1 cellular context compared by ENCODE assay signal in the genomic region with DNA sequence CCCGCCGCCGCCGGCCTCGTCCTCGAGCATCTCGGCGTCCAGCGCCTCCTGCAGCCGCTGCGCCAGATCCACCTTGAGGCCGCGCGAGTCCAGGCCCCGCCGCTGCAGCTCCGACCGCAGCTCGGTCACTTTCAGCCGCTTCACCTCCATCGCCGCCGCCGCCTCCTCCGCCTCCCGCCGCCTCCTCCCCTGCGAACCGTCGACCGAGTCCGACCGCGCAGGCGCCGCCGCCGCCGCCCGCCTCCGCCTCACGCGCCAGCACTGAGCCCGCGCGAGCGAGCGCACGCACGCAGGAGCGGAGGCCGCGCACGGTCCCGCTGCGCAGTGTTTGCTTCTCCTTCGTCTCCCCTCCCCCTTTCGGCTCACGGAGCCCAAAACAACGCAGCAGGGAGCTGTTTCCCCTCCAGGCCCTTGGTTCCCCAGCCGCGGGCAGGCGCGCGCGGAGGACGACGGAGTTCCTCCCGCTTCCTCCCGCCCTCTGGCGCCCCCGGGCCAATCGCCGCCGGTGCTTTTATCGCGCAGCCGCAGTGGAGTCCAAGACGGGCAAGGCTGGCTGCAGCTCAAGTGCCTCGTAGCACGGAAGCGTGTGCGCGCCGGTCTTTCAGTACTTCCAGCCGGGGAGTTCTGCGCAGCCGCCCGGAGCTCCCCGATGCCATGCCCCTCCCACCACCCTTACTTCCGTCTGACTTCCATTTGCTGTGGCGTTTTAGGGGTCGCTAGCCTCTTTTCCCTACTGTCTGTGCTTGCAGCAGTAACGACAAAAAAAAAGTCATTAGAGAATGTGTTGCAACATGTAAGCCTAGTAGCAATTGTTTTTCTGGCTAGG.
A peak's percentile ranks its signal among the peaks of the same experiment; 100 is the strongest.
TF ChIP-seq lines count a peak whose summit lies in the region.

TSS of gene HNRNPUL2 (minus strand) at position 451 of the 826 bp plus-strand sequence. CDS start at position 150, 301 bp downstream.

TF ChIP-seq in HepG2, 621 proteins besides CTCF, POLR2A, EP300 and RAD21 (continued from another document and continues in another):
- TF ChIP-seq, protein P1, sequence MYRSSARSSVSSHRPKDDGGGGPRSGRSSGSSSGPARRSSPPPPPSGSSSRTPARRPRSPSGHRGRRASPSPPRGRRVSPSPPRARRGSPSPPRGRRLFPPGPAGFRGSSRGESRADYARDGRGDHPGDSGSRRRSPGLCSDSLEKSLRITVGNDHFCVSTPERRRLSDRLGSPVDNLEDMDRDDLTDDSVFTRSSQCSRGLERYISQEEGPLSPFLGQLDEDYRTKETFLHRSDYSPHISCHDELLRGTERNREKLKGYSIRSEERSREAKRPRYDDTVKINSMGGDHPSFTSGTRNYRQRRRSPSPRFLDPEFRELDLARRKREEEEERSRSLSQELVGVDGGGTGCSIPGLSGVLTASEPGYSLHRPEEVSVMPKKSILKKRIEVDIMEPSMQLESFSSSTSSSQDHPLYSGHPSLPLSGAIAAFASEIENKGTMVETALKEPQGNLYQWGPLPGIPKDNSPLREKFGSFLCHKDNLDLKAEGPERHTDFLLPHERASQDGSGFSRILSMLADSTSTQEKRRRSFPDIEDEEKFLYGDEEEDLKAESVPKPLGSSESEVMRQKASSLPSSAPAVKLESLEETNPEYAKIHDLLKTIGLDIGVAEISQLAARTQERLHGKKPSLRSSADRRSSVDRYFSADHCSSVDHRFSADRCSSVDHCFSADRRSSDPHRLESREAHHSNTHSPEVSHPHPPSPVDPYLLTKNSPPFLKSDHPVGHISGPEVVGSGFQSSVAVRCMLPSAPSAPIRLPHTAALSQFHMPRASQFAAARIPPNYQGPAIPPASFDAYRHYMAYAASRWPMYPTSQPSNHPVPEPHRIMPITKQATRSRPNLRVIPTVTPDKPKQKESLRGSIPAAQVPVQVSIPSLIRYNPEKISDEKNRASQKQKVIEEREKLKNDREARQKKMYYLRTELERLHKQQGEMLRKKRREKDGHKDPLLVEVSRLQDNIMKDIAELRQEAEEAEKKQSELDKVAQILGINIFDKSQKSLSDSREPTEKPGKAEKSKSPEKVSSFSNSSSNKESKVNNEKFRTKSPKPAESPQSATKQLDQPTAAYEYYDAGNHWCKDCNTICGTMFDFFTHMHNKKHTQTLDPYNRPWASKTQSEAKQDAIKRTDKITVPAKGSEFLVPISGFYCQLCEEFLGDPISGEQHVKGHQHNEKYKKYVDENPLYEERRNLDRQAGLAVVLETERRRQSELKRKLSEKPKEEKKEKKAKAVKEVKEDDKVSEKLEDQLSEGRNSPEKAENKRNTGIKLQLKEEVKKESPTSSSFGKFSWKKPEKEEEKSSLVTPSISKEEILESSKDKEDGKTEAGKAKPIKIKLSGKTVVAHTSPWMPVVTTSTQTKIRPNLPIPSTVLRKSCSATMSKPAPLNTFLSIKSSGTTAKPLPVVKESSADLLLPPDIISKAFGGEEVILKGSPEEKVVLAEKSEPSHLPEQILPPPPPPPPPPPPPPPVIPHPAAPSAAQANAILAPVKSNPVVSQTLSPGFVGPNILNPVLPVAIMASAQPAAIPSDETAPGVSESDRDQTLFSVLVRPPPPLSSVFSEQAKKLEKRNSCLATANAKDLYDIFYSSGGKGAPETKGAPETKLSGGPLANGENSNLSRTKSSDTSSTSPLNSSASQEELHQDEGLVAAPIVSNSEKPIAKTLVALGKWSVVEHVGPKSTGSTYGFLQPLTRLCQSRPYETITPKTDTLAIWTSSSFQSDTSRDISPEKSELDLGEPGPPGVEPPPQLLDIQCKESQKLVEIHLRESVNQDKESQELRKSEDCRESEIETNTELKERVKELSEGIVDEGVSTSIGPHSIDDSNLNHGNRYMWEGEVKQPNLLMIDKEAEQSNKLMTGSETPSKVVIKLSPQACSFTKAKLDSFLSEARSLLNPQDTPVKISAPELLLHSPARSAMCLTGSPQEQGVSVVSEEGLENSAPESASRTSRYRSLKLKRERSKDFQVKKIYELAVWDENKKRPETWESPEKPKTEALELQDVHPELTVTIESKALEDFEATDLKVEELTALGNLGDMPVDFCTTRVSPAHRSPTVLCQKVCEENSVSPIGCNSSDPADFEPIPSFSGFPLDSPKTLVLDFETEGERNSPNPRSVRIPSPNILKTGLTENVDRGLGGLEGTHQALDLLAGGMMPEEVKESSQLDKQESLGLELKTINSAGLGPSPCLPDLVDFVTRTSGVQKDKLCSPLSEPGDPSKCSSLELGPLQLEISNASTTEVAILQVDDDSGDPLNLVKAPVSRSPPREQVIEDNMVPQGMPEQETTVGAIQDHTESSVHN (CRISPR knock-in tag; IDR thresholded peaks at IDR 0.05): no peak
- TF ChIP-seq NR2F2 (IDR thresholded peaks at IDR 0.05; ENCODE audit: borderline replicate concordance, low read depth) (no peak; the same call in 1 of the 2 replicates), MED13 (CRISPR knock-in tag; IDR thresholded peaks at IDR 0.05) (peak; percentile 88), MZF1 (CRISPR knock-in tag; IDR thresholded peaks at IDR 0.05; ENCODE audit: borderline replicate concordance) (no peak), PAWR (CRISPR knock-in tag; IDR thresholded peaks at IDR 0.05; ENCODE audit: borderline replicate concordance) (no peak; the same call in 1 of the 2 replicates), ZNF383 (CRISPR knock-in tag; IDR thresholded peaks at IDR 0.05; ENCODE audit: borderline replicate concordance) (no peak), ZMAT5 (CRISPR knock-in tag; IDR thresholded peaks at IDR 0.05; ENCODE audit: borderline replicate concordance, low read depth) (no peak), ZFAT (CRISPR knock-in tag; conservative IDR thresholded peaks at IDR 0.05) (0 out of 2 replicates have a peak, but pooled peaks have one; percentile 39), MTERF4 (CRISPR knock-in tag; IDR thresholded peaks at IDR 0.05) (peak; percentile 77), ZNF616 (CRISPR knock-in tag; IDR thresholded peaks at IDR 0.05; ENCODE audit: low read depth) (peak; percentile 95), PHF21A (CRISPR knock-in tag; IDR thresholded peaks at IDR 0.05) (peak; percentile 75), RBAK (CRISPR knock-in tag; IDR thresholded peaks at IDR 0.05) (no peak), IRF1 (CRISPR knock-in tag; IDR thresholded peaks at IDR 0.05; ENCODE audit: low read depth) (no peak; the same call in 1 of the 2 replicates), SALL2 (CRISPR knock-in tag; IDR thresholded peaks at IDR 0.05) (peak; percentile 99), TFDP1 (CRISPR knock-in tag; IDR thresholded peaks at IDR 0.05; ENCODE audit: borderline replicate concordance) (peak; percentile 98), GABPB1 (CRISPR knock-in tag; IDR thresholded peaks at IDR 0.05) (peak; percentile 91), JUN (CRISPR knock-in tag; IDR thresholded peaks at IDR 0.05) (peak; percentile 67; the same call in 1 of the 2 replicates), HNRNPH1 (optimal IDR thresholded peaks at IDR 0.05; ENCODE audit: low read depth, low read length) (no peak), ZNF431 (CRISPR knock-in tag; IDR thresholded peaks at IDR 0.05; ENCODE audit: borderline replicate concordance, low read depth) (peak; percentile 95), SNAPC2 (CRISPR knock-in tag; IDR thresholded peaks at IDR 0.05) (peak; percentile 68; the same call in 1 of the 2 replicates), ZNF674 (CRISPR knock-in tag; IDR thresholded peaks at IDR 0.05; ENCODE audit: low read depth) (no peak; the same call in 1 of the 2 replicates), ZBTB10 (CRISPR knock-in tag; IDR thresholded peaks at IDR 0.05; ENCODE audit: borderline replicate concordance) (peak; percentile 77; the same call in 1 of the 2 replicates), NONO (IDR thresholded peaks at IDR 0.05) (no peak), NONO (CRISPR knock-in tag; conservative IDR thresholded peaks at IDR 0.05) (peak; percentile 92), MEF2D (CRISPR knock-in tag; IDR thresholded peaks at IDR 0.05) (no peak; the same call in 1 of the 2 replicates), ONECUT2 (CRISPR knock-in tag; IDR thresholded peaks at IDR 0.05) (no peak)
- TF ChIP-seq, protein P2, sequence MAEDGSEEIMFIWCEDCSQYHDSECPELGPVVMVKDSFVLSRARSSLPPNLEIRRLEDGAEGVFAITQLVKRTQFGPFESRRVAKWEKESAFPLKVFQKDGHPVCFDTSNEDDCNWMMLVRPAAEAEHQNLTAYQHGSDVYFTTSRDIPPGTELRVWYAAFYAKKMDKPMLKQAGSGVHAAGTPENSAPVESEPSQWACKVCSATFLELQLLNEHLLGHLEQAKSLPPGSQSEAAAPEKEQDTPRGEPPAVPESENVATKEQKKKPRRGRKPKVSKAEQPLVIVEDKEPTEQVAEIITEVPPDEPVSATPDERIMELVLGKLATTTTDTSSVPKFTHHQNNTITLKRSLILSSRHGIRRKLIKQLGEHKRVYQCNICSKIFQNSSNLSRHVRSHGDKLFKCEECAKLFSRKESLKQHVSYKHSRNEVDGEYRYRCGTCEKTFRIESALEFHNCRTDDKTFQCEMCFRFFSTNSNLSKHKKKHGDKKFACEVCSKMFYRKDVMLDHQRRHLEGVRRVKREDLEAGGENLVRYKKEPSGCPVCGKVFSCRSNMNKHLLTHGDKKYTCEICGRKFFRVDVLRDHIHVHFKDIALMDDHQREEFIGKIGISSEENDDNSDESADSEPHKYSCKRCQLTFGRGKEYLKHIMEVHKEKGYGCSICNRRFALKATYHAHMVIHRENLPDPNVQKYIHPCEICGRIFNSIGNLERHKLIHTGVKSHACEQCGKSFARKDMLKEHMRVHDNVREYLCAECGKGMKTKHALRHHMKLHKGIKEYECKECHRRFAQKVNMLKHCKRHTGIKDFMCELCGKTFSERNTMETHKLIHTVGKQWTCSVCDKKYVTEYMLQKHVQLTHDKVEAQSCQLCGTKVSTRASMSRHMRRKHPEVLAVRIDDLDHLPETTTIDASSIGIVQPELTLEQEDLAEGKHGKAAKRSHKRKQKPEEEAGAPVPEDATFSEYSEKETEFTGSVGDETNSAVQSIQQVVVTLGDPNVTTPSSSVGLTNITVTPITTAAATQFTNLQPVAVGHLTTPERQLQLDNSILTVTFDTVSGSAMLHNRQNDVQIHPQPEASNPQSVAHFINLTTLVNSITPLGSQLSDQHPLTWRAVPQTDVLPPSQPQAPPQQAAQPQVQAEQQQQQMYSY (CRISPR knock-in tag; IDR thresholded peaks at IDR 0.05): peak; percentile 71; the same call in 1 of the 2 replicates
- TF ChIP-seq, protein P3, sequence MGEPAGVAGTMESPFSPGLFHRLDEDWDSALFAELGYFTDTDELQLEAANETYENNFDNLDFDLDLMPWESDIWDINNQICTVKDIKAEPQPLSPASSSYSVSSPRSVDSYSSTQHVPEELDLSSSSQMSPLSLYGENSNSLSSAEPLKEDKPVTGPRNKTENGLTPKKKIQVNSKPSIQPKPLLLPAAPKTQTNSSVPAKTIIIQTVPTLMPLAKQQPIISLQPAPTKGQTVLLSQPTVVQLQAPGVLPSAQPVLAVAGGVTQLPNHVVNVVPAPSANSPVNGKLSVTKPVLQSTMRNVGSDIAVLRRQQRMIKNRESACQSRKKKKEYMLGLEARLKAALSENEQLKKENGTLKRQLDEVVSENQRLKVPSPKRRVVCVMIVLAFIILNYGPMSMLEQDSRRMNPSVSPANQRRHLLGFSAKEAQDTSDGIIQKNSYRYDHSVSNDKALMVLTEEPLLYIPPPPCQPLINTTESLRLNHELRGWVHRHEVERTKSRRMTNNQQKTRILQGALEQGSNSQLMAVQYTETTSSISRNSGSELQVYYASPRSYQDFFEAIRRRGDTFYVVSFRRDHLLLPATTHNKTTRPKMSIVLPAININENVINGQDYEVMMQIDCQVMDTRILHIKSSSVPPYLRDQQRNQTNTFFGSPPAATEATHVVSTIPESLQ (CRISPR knock-in tag; conservative IDR thresholded peaks at IDR 0.05): no peak
- TF ChIP-seq, protein P4, sequence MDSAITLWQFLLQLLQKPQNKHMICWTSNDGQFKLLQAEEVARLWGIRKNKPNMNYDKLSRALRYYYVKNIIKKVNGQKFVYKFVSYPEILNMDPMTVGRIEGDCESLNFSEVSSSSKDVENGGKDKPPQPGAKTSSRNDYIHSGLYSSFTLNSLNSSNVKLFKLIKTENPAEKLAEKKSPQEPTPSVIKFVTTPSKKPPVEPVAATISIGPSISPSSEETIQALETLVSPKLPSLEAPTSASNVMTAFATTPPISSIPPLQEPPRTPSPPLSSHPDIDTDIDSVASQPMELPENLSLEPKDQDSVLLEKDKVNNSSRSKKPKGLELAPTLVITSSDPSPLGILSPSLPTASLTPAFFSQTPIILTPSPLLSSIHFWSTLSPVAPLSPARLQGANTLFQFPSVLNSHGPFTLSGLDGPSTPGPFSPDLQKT (CRISPR knock-in tag; IDR thresholded peaks at IDR 0.05; ENCODE audit: borderline replicate concordance): no peak
